Comparison of ENCODE assay signal across 7 cellular contexts in the genomic region with DNA sequence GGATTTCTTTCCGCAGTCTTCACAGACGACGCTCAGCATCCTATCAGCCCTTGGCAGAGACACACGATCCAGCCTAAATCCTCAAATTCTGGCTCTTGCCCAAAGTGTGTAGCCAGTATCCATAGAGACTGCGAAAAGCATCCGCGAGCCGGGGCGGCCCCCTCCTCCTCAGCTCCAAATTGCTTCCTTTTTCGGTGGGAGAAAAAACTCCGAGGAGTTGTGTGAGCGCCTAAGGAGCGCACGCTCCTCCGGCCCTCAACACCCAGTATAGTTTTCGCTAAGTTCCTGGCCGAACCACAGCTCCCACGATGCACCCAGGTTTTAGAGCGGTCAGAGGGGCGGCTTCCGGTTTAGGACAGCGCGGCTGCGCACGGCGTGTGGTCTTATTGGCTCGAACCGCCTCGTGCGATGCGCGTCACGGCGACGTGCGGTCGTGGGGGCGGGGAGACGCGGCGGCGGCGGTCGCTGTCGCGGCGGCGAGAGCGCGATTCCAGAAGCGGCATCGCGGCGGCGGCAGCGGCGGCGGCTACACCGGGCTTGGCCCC.
DNase-seq lines count a peak whose midpoint lies in the region; ATAC-seq lines count a peak whose summit lies in the region.

A gene with protein sequence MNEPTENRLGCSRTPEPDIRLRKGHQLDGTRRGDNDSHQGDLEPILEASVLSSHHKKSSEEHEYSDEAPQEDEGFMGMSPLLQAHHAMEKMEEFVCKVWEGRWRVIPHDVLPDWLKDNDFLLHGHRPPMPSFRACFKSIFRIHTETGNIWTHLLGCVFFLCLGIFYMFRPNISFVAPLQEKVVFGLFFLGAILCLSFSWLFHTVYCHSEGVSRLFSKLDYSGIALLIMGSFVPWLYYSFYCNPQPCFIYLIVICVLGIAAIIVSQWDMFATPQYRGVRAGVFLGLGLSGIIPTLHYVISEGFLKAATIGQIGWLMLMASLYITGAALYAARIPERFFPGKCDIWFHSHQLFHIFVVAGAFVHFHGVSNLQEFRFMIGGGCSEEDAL (plus strand): TSS at position 493 of the 545 bp plus-strand sequence. CDS start 63,274 bp downstream, outside the sequence.

- DNase-seq in NCI-H2081 treated with DMSO at 0.1 percent for 48 hours (lab: John Stamatoyannopoulos, UW) (peak; percentile 74), T1000 (lab: John Stamatoyannopoulos, UW) (peak; percentile 85), astrocyte of the hippocampus (ENCODE audit: low read depth, low spot score) (peak; percentile 99), hippocampal formation (lab: John Stamatoyannopoulos, UW) (peak; percentile 91 to 92), retina (peak; percentile 96)

- ATAC-seq in GM18517 (IDR thresholded peaks at IDR 0.05; ENCODE audit: unreplicated experiment) = peak; percentile 95
- ATAC-seq in HG03039 (IDR thresholded peaks at IDR 0.05; ENCODE audit: unreplicated experiment) = peak; percentile 90

Comparison
In these comparisons a context has a peak if more than half of its experiments do, and no peak if none do; other contexts are left out.
1. Peak in every context shown above with its lines: DNase-seq and ATAC-seq.